8 cellular contexts compared by ENCODE assay signal in the genomic region with DNA sequence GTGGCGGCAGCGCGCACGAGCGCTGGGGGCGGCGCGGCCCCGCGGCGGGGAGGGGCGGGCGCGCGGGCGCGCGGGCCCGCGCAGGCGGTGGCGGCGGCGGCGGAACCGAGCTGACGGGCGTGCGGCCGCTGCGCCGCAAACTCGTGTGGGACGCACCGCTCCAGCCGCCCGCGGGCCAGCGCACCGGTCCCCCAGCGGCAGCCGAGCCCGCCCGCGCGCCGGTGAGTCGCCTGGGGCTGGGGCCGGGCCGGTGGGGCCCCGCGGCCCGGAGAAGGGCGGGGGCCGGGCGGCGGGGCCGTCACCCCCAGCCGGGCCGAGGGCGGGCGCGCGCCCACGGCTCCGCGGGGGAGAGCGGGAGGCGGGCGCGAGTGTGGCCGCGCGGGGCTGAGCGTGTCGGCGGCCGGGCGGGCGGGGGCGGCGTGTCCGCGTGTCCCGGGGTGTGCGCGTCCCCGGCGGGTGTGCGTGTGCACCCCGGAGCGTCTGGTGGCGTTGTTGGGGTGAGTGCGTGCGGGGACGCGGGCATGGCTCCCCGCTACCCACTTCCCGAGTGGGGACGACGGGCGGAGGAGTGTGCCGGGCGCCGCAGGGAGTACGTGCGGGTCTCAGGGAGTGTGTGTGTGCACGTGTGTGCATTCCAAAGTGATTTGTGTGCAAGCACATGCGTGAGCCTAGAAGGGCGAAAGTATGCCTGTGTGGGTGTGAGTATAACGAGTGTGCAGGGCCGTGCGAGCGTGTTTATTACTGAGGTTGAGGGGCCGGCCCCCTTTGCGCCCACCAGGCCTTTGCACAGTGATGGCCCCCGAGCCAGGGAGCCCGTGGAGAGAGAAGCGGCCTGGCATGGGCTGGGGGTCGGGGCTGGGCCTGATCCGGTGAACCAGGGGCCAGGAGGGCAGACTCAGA. TPM values are rescaled to one million over a fixed set of nuclear protein-coding genes. Genes with fewer than 3 reads are reported as not detected.
A peak's percentile ranks its signal among the peaks of the same experiment; 100 is the strongest.
DNase-seq lines count a peak whose midpoint lies in the region; ATAC-seq, FAIRE-seq and TF ChIP-seq lines count a peak whose summit lies in the region.

Gene NEK6, plus strand, starts transcription at position 85 of the 900 bp plus-strand sequence. CDS start 44,016 bp downstream, outside the sequence.

- H3K27ac Mint-ChIP-seq in activated naive CD4-positive, alpha-beta T cell treated with anti-CD3 and anti-CD28 coated beads, Interleukin-2, amount 10 ng/mL, durations not matched to agents 7 days and 5 days: peak within 1 kb of the TSS; percentile 72

- peaks cover 86% of the 10 kb centered on the region for H3K27me3 Mint-ChIP-seq in activated naive CD4-positive, alpha-beta T cell treated with anti-CD3 and anti-CD28 coated beads, Interleukin-2, amount 10 ng/mL, durations not matched to agents 7 days and 5 days

- no peak for TF ChIP-seq CTCF in pancreas (IDR thresholded peaks at IDR 0.05)

- H3K9me3 Mint-ChIP-seq in activated naive CD4-positive, alpha-beta T cell treated with anti-CD3 and anti-CD28 coated beads, Interleukin-2, amount 10 ng/mL, durations not matched to agents 7 days and 5 days: no peaks in the 10 kb centered on the region

- peak within 1 kb of the TSS; percentile 94 for H3K4me3 Mint-ChIP-seq in activated naive CD4-positive, alpha-beta T cell treated with anti-CD3 and anti-CD28 coated beads, Interleukin-2, amount 10 ng/mL, durations not matched to agents 7 days and 5 days

- no peak for FAIRE-seq in pancreas (lab: Jason Lieb, UNC)

- peaks cover 15 to 31% (median 30%) of the 10 kb centered on the region in 3 donors for H3K4me1 ChIP-seq in pancreas

- ATAC-seq in GM18498 (IDR thresholded peaks at IDR 0.05; ENCODE audit: unreplicated experiment): peak; percentile 32
- ATAC-seq in Right ventricle myocardium inferior: peak; percentile 67
- ATAC-seq in pancreas: peak; percentile 31 to 56 (median 38)

- H3K36me3 ChIP-seq in pancreas: no peaks in the 10 kb centered on the region

- peak within 1 kb of the TSS; percentile 68 to 85 (median 72) for H3K4me3 ChIP-seq in pancreas

- peaks cover 48% of the 10 kb centered on the region for H3K4me1 Mint-ChIP-seq in activated naive CD4-positive, alpha-beta T cell treated with anti-CD3 and anti-CD28 coated beads, Interleukin-2, amount 10 ng/mL, durations not matched to agents 7 days and 5 days

- CTCF ChIA-PET in activated naive CD4-positive, alpha-beta T cell treated with anti-CD3 and anti-CD28 coated beads, Interleukin-2, amount 10 ng/mL, durations not matched to agents 7 days and 5 days (lab: Charles Lee): no interaction called here

- no peaks in the 10 kb centered on the region for H3K27me3 ChIP-seq in pancreas

- peak; percentile 28 for DNase-seq in NCI-H226
- peak; percentile 57 for DNase-seq in activated naive CD4-positive, alpha-beta T cell treated with anti-CD3 and anti-CD28 coated beads, Interleukin-2, amount 10 ng/mL, durations not matched to agents 7 days and 5 days
- DNase-seq in Right ventricle myocardium inferior (ENCODE audit: missing footprints): peak; percentile 80
- DNase-seq in pancreas: peak in 4 of 6 donors; percentile 29 to 76 (median 56)
- DNase-seq in GOT3 (lab: John Stamatoyannopoulos, UW): no peak
- no peak for DNase-seq in HUDEP-2 (lab: John Stamatoyannopoulos, UW; ENCODE audit: unreplicated experiment in 76 of 76)
- DNase-seq in SIG-M5 treated with dmso at 0.1 percent for 504 hours (lab: John Stamatoyannopoulos, UW; ENCODE audit: unreplicated experiment): no peak

- peak within 1 kb of the TSS; percentile 84 to 97 (median 88) for H3K27ac ChIP-seq in pancreas

- peaks cover 5% of the 10 kb centered on the region for H3K36me3 Mint-ChIP-seq in activated naive CD4-positive, alpha-beta T cell treated with anti-CD3 and anti-CD28 coated beads, Interleukin-2, amount 10 ng/mL, durations not matched to agents 7 days and 5 days

- no peaks in the 10 kb centered on the region for H3K9me3 ChIP-seq in pancreas

- intact Hi-C loops in Right ventricle myocardium inferior (cut with DNase I) (loop anchor here (5.0 to 10.0 kb wide), 4 partner anchors 36 to 133 kb away; no protein-coding TSS in a partner anchor), pancreas (cut with DNase I) (no loop called here)

- WGBS in pancreas, 2 donors: 0 to 1% methylated on average over 50 to 121 of the region's 121 CpGs

RNA-seq across cellular contexts. Expression of gene NEK6, which starts in this region (rescaled TPM):
- total RNA-seq in Right ventricle myocardium inferior (10.5 TPM), pancreas (10 to 100 TPM; 25.1 to 67.0 (median 34.2) TPM)
- 10 to 100 TPM in 1 of 2 donors, 1 to 10 TPM in 1; 7.8 to 12.5 TPM for polyA plus RNA-seq in pancreas

Comparison
In these comparisons a context has a peak if more than half of its experiments do, and no peak if none do; other contexts are left out.
1. DNase-seq: peak in NCI-H226 (single experiment), activated naive CD4-positive, alpha-beta T cell treated with anti-CD3 and anti-CD28 coated beads, Interleukin-2, amount 10 ng/mL, durations not matched to agents 7 days and 5 days (single experiment), Right ventricle myocardium inferior (single experiment) and pancreas (4 of 6); none in GOT3 (single experiment), HUDEP-2 (0 of 76) and SIG-M5 treated with dmso at 0.1 percent for 504 hours (single experiment).
2. Peak in every context shown above with its lines, with median percentiles within 50 percentile points of each other: ATAC-seq.